In genomic region chrX:150762258-150762867, GRCh38 we compare ENCODE assay signal across 18 cellular contexts.
DNase-seq lines count a peak whose midpoint lies in the region; ATAC-seq and TF ChIP-seq lines count a peak whose summit lies in the region.
"Had no signal": no experiment of that assay in that cellular context is flagged by ENCODE, and none has a peak within 500 bp of the region (broad histone marks: within the 10 kb centered on the region; RNA-seq: fewer than 3 reads in every experiment).

No MANE protein-coding gene starts in this region.

- H3K4me1 ChIP-seq in thyroid gland, result peaks cover 0 to 4% of the 10 kb centered on the region in 2 donors
- H3K4me1 ChIP-seq: HAP-1 had no signal

- H3K4me1 Mint-ChIP-seq in chondrocyte (ENCODE audit: low read depth) (no peaks in the 10 kb centered on the region), nephron (peaks cover 21% of the 10 kb centered on the region)
- H3K4me1 Mint-ChIP-seq: CD4-positive, CD25-positive, alpha-beta regulatory T cell had no signal

- H3K27ac Mint-ChIP-seq in chondrocyte (ENCODE audit: unreplicated experiment), result no peak overlapping the region
- H3K27ac Mint-ChIP-seq in nephron, result peak overlapping the region in 2 of 3 experiments; percentile 38 to 44

- H3K9me3 Mint-ChIP-seq in chondrocyte (ENCODE audit: low read depth), result no peaks in the 10 kb centered on the region
- peaks cover 4% of the 10 kb centered on the region for H3K9me3 Mint-ChIP-seq in nephron
- H3K9me3 Mint-ChIP-seq: CD4-positive, CD25-positive, alpha-beta regulatory T cell had no signal

- DNase-seq in cardiac septum (ENCODE audit: low spot score), result peak; percentile 67
- no peak for DNase-seq in Right ventricle myocardium inferior (ENCODE audit: missing footprints)
- peak; percentile 89 for DNase-seq in chondrocyte (ENCODE audit: low spot score)
- DNase-seq in thyroid gland, result no peak
- no peak for DNase-seq in medulla oblongata (ENCODE audit: extremely low spot score)
- no peak for DNase-seq in GOT3 (lab: John Stamatoyannopoulos, UW)
- DNase-seq: 8988T; CD4-positive, CD25-positive, alpha-beta regulatory T cell; KG1; MG63; NCI-H2029; NCI-H510A; NCI-H69; RPMI8226; SHP77 had no signal

- H3K36me3 Mint-ChIP-seq in chondrocyte (ENCODE audit: low read depth), result peaks cover 2% of the 10 kb centered on the region
- H3K36me3 Mint-ChIP-seq in nephron (ENCODE audit: low read depth), result peaks cover 16% of the 10 kb centered on the region

- ATAC-seq in Right ventricle myocardium inferior, result no peak

- H3K4me3 ChIP-seq in thyroid gland (replicated peaks in 1 of 3), result no peak overlapping the region
- H3K4me3 ChIP-seq: BLaER1, HAP-1, MG63 had no signal

- H3K4me3 Mint-ChIP-seq in chondrocyte (ENCODE audit: unreplicated experiment), result no peak overlapping the region
- no peak overlapping the region for H3K4me3 Mint-ChIP-seq in nephron
- H3K4me3 Mint-ChIP-seq: CD4-positive, CD25-positive, alpha-beta regulatory T cell had no signal

- TF ChIP-seq POLR2A in thyroid gland (IDR thresholded peaks at IDR 0.05), result no peak

- intact Hi-C loops in cardiac septum (cut with DNase I) (no loop called here), Right ventricle myocardium inferior (cut with DNase I) (loop anchor here (10.0 kb wide), 1 partner anchor 222 kb away; the partner anchor contains the start of gene HMGB3), thyroid gland (cut with DNase I) (no loop called here)

- H3K9me3 ChIP-seq in thyroid gland, result no peaks in the 10 kb centered on the region
- H3K9me3 ChIP-seq: BLaER1, HAP-1, MG63 had no signal

- H3K27ac ChIP-seq in thyroid gland, result no peak overlapping the region
- H3K27ac ChIP-seq: BLaER1 had no signal

- TF ChIP-seq CTCF in chondrocyte (IDR thresholded peaks at IDR 0.05) (no peak), nephron (IDR thresholded peaks at IDR 0.05; ENCODE audit: unreplicated experiment in 3 of 3) (no peak), thyroid gland (IDR thresholded peaks at IDR 0.05) (no peak)

- 93 to 98% methylated on average over 7 to 11 of the region's 29 CpGs for WGBS in thyroid gland, 2 donors

- no peaks in the 10 kb centered on the region for H3K36me3 ChIP-seq in thyroid gland
- H3K36me3 ChIP-seq: BLaER1, MG63 had no signal

- H3K27me3 ChIP-seq in thyroid gland, result no peaks in the 10 kb centered on the region
- H3K27me3 ChIP-seq: BLaER1, MG63 had no signal

- H3K27me3 Mint-ChIP-seq in chondrocyte (ENCODE audit: low read depth) (no peaks in the 10 kb centered on the region), nephron (ENCODE audit: low read depth) (no peaks in the 10 kb centered on the region)
- H3K27me3 Mint-ChIP-seq: CD4-positive, CD25-positive, alpha-beta regulatory T cell had no signal

Comparison
In these comparisons a context has a peak if more than half of its experiments do, and no peak if none do; other contexts are left out.
1. DNase-seq: peak in cardiac septum (single experiment) and chondrocyte (single experiment); none in Right ventricle myocardium inferior (single experiment), thyroid gland (0 of 2), medulla oblongata (single experiment) and GOT3 (single experiment).